Comparison of ENCODE assay signal across 14 cellular contexts in genomic region chr1:233127157-233127556, GRCh38.
A peak's percentile ranks its signal among the peaks of the same experiment; 100 is the strongest.
DNase-seq lines count a peak whose midpoint lies in the region; ATAC-seq and TF ChIP-seq lines count a peak whose summit lies in the region.
"Had no signal": no experiment of that assay in that cellular context is flagged by ENCODE, and none has a peak within 500 bp of the region (broad histone marks: within the 10 kb centered on the region; RNA-seq: fewer than 3 reads in every experiment).

No MANE protein-coding gene starts in this region.

- H4K8ac ChIP-seq in trophoblast cell (ENCODE audit: low read depth, low read length) = peak overlapping the region; percentile 11

- no peaks in the 10 kb centered on the region for H3K79me2 ChIP-seq in trophoblast cell (ENCODE audit: control insufficient read depth, insufficient read depth, low read length, poor library complexity)

- no peak overlapping the region for H3K18ac ChIP-seq in trophoblast cell (ENCODE audit: low read length)

- no peak overlapping the region for H2AFZ ChIP-seq in trophoblast cell (ENCODE audit: insufficient read depth, low read length, poor library complexity)

- H3K79me1 ChIP-seq in trophoblast cell (ENCODE audit: low read length) = no peaks in the 10 kb centered on the region

- H3K36me3 ChIP-seq in left ventricle myocardium inferior (no peaks in the 10 kb centered on the region), trophoblast cell (ENCODE audit: control insufficient read depth in 1 of 2, insufficient read depth in 2 of 2, low read length in 2 of 2) (no peaks in the 10 kb centered on the region)

- no peak overlapping the region for H3K14ac ChIP-seq in trophoblast cell (ENCODE audit: low read length)

- intact Hi-C loops in left ventricle myocardium inferior (cut with micrococcal nuclease) (no loop called here), Right ventricle myocardium superior (cut with DNase I) (no loop called here), head of caudate nucleus (cut with DNase I) (no loop called here)

- H3K27ac ChIP-seq in left ventricle myocardium inferior (replicated peaks) (peak overlapping the region; percentile 2), trophoblast cell (ENCODE audit: low read depth, low read length) (no peak overlapping the region)

- H3K4me3 ChIP-seq in left ventricle myocardium inferior (no peak overlapping the region), trophoblast cell (ENCODE audit: low read depth, low read length) (no peak overlapping the region)

- no peak for DNase-seq in left ventricle myocardium inferior
- DNase-seq in Right ventricle myocardium superior = no peak
- DNase-seq in dermis blood vessel endothelial cell = peak; percentile 16
- DNase-seq in head of caudate nucleus = peak in 27 of 42 donors; percentile 12 to 73 (median 43)
- DNase-seq in trophoblast cell = peak in 1 of 2 donors; percentile 5
- DNase-seq in DMS79 (lab: John Stamatoyannopoulos, UW) = no peak
- DNase-seq: C1 segment of cervical spinal cord; Calu3; CD4-positive, alpha-beta T cell; DMS 273 treated with DMSO at 0.1 percent for 48 hours; IMR-90 had no signal

- ATAC-seq in Right ventricle myocardium superior (ENCODE audit: poor library complexity) (no peak), HG02571 (IDR thresholded peaks at IDR 0.05; ENCODE audit: unreplicated experiment) (no peak), GM21576 (IDR thresholded peaks at IDR 0.05; ENCODE audit: unreplicated experiment) (no peak)
- ATAC-seq: HCT116 had no signal

- no peaks in the 10 kb centered on the region for H3K27me3 ChIP-seq in left ventricle myocardium inferior (ENCODE audit: low read depth)
- H3K27me3 ChIP-seq in trophoblast cell (ENCODE audit: insufficient read depth, low read length) = no peaks in the 10 kb centered on the region

- peak overlapping the region; percentile 11 for H2BK12ac ChIP-seq in trophoblast cell (ENCODE audit: low read length)

- no peak overlapping the region for H4K91ac ChIP-seq in trophoblast cell (ENCODE audit: low read depth, low read length)

- no peak overlapping the region for H4K12ac ChIP-seq in trophoblast cell (ENCODE audit: low read depth, low read length)

- H3K9me3 ChIP-seq in left ventricle myocardium inferior (replicated peaks) (no peaks in the 10 kb centered on the region), trophoblast cell (ENCODE audit: insufficient read depth, low read depth, low read length) (peaks cover 2% of the 10 kb centered on the region)

- no CpG with 5 or more reads among the region's 7 CpGs for WGBS in trophoblast cell (ENCODE audit: extremely low coverage, insufficient coverage, insufficient read length)

- no peak overlapping the region for H3K9ac ChIP-seq in trophoblast cell (ENCODE audit: low read length)

- H2BK5ac ChIP-seq in trophoblast cell (ENCODE audit: low read depth, low read length, poor library complexity) = no peak overlapping the region

- H2AK5ac ChIP-seq in trophoblast cell (ENCODE audit: low read length) = no peak overlapping the region

- H3K4me1 ChIP-seq in left ventricle myocardium inferior (no peaks in the 10 kb centered on the region), trophoblast cell (ENCODE audit: control insufficient read depth in 1 of 2, insufficient read depth in 2 of 2, low read length in 2 of 2) (no peaks in the 10 kb centered on the region)

- H3K4me2 ChIP-seq in trophoblast cell (ENCODE audit: low read length) = no peak overlapping the region

- no peak overlapping the region for H3K23ac ChIP-seq in trophoblast cell (ENCODE audit: low read length)

- H2BK120ac ChIP-seq in trophoblast cell (ENCODE audit: insufficient read depth, low read length, poor library complexity) = no peak overlapping the region

- no peak for TF ChIP-seq CTCF in left ventricle myocardium inferior (IDR thresholded peaks at IDR 0.05; ENCODE audit: borderline replicate concordance)

- no peak overlapping the region for H3K4ac ChIP-seq in trophoblast cell (ENCODE audit: low read depth, low read length)

Comparison
In these comparisons a context has a peak if more than half of its experiments do, and no peak if none do; other contexts are left out.
1. DNase-seq: peak in dermis blood vessel endothelial cell (single experiment) and head of caudate nucleus (27 of 42); none in left ventricle myocardium inferior (single experiment), Right ventricle myocardium superior (single experiment) and DMS79 (single experiment).